ENCODE assay signal across 8 cellular contexts in the genomic region with DNA sequence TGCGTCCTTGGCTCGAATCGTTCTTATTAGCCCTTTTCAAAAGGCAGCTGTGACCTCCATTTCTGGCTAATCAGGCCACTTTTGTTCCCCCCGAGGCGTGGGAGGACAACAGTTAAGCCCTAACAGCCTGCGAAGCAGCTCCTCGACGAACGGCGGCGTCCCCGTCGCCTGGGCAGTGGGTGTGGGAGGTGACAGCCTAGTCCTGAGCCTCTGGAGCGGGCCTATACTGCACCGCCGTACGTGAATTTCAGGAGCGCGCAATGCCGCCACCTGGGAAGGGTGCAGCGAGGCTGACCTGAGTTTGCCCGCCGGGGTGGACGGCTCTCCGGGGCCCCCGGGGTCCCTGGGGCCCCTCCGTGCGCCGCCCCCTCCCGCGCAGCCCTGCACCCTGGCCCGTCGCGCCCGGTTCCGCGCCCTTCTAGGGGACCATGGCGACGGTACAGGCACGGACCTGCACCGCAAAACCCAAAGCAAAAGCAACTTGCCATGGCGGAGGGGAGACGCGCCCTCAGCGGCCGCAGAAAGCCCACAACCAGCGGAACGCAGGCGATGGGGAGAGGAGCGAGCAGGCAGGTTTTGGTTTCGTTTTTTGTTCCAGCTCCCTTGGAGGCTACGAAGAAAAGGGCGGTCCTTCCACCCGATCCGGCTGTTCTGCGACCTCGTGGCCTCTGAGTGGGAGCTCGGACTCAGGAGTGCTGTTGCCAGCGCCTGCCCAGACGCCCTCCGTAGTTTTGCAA. TPM values are rescaled to one million over a fixed set of nuclear protein-coding genes. Genes with fewer than 3 reads are reported as not detected.
DNase-seq lines count a peak whose midpoint lies in the region; ATAC-seq and TF ChIP-seq lines count a peak whose summit lies in the region.

A gene (minus strand): TSS at position 624 of the 737 bp plus-strand sequence. CDS start 136 bp downstream, at position 488.

- H3K9me3 Mint-ChIP-seq in neural progenitor cell, result peaks cover 7% of the 10 kb centered on the region

- no peaks in the 10 kb centered on the region for H3F3A ChIP-seq in neural progenitor cell (ENCODE audit: low read depth)

- H3K4me1 Mint-ChIP-seq in neural progenitor cell, result peaks cover 18% of the 10 kb centered on the region

- H3K4me3 ChIP-seq in neural progenitor cell, result peak within 1 kb of the TSS; percentile 47
- peak within 1 kb of the TSS; percentile 91 to 97 for H3K4me3 ChIP-seq in stomach smooth muscle (ENCODE audit: low read length in 2 of 2)

- peak; percentile 85 for DNase-seq in Daoy (ENCODE audit: low read depth)
- peak; percentile 94 for DNase-seq in RPMI8226
- DNase-seq in activated gamma-delta T cell treated with Interleukin-2 at 50 U/mL for 16 hours, result peak; percentile 77
- DNase-seq in foreskin keratinocyte, result peak; percentile 54 to 66
- DNase-seq in neural progenitor cell (ENCODE audit: low spot score), result peak; percentile 79

- H3K36me3 Mint-ChIP-seq in neural progenitor cell, result peaks cover 3% of the 10 kb centered on the region

- H3K4me1 ChIP-seq in foreskin keratinocyte (peaks cover 16% of the 10 kb centered on the region), neural progenitor cell (peaks cover 3% of the 10 kb centered on the region), stomach smooth muscle (ENCODE audit: control insufficient read depth, insufficient read depth, low read length) (peaks cover 4% of the 10 kb centered on the region)

- H2AFZ ChIP-seq in neural progenitor cell (replicated peaks), result peak within 1 kb of the TSS; percentile 92

- H3K79me2 ChIP-seq in neural progenitor cell (ENCODE audit: low read depth), result no peaks in the 10 kb centered on the region

- no peaks in the 10 kb centered on the region for H3K9me3 ChIP-seq in KOPT-K1 (ENCODE audit: insufficient read depth, low read length, poor library complexity, severe bottlenecking)
- no peaks in the 10 kb centered on the region for H3K9me3 ChIP-seq in neural progenitor cell (ENCODE audit: low read depth)
- no peaks in the 10 kb centered on the region for H3K9me3 ChIP-seq in stomach smooth muscle (ENCODE audit: control insufficient read depth in 2 of 2, low read length in 2 of 2)

- H3K27me3 ChIP-seq in foreskin keratinocyte (no peaks in the 10 kb centered on the region), neural progenitor cell (peaks cover 9% of the 10 kb centered on the region), stomach smooth muscle (ENCODE audit: control insufficient read depth in 1 of 2, insufficient read depth in 2 of 2, low read length in 2 of 2) (no peaks in the 10 kb centered on the region)

- H3K4me3 Mint-ChIP-seq in neural progenitor cell, result peak within 1 kb of the TSS; percentile 81

- peak within 1 kb of the TSS; percentile 98 for H3K27ac ChIP-seq in KOPT-K1 (ENCODE audit: low read depth, low read length, poor library complexity, severe bottlenecking)
- peak within 1 kb of the TSS; percentile 59 for H3K27ac ChIP-seq in foreskin keratinocyte
- no peak within 1 kb of the TSS for H3K27ac ChIP-seq in neural progenitor cell
- H3K27ac ChIP-seq in stomach smooth muscle (ENCODE audit: low read length), result peak within 1 kb of the TSS; percentile 88

- H3K27me3 Mint-ChIP-seq in neural progenitor cell (ENCODE audit: insufficient read depth, low read depth), result peaks cover 3% of the 10 kb centered on the region

- H3K36me3 ChIP-seq in KOPT-K1 (ENCODE audit: insufficient read depth, low read length), result no peaks in the 10 kb centered on the region
- no peaks in the 10 kb centered on the region for H3K36me3 ChIP-seq in neural progenitor cell
- H3K36me3 ChIP-seq in stomach smooth muscle (ENCODE audit: control insufficient read depth in 2 of 2, insufficient read depth in 2 of 2, low read length in 2 of 2), result no peaks in the 10 kb centered on the region

- ATAC-seq in GM21786 (IDR thresholded peaks at IDR 0.05; ENCODE audit: unreplicated experiment), result peak; percentile 91
- peak; percentile 80 for ATAC-seq in foreskin keratinocyte

- peak within 1 kb of the TSS; percentile 73 for H3K4me2 ChIP-seq in neural progenitor cell

- TF ChIP-seq CTCF in foreskin keratinocyte (conservative IDR thresholded peaks at IDR 0.05), result no peak
- TF ChIP-seq CTCF in neural progenitor cell (IDR thresholded peaks at IDR 0.05), result peak; percentile 15

- peak within 1 kb of the TSS; percentile 69 for H3K27ac Mint-ChIP-seq in neural progenitor cell

- no peaks in the 10 kb centered on the region for H4K20me1 ChIP-seq in neural progenitor cell (ENCODE audit: low read depth)

- no peak within 1 kb of the TSS for H3K9ac ChIP-seq in neural progenitor cell
- H3K9ac ChIP-seq in stomach smooth muscle (ENCODE audit: low read length in 2 of 2), result peak within 1 kb of the TSS; percentile 89 to 94

RNA-seq across cellular contexts. Expression of the gene that starts here (rescaled TPM):
- total RNA-seq in Daoy (2014; rRNA removed; shearing (Covaris generic)), result 0.57 and 0.83 TPM in 2 replicates
- total RNA-seq in foreskin keratinocyte (1.3 and 1.5 TPM in 2 replicates), neural progenitor cell (ENCODE audit: low replicate concordance) (1.1 and 2.0 TPM in 2 replicates)
- 0.69 and 0.88 TPM in 2 replicates for polyA plus RNA-seq in foreskin keratinocyte

Comparison
In these comparisons a context has a peak if more than half of its experiments do, and no peak if none do; other contexts are left out.
1. Peak in DNase-seq in Daoy; RNA of the gene not detected or under 1 TPM.